ENCODE assay signal across 23 cellular contexts in the genomic region with DNA sequence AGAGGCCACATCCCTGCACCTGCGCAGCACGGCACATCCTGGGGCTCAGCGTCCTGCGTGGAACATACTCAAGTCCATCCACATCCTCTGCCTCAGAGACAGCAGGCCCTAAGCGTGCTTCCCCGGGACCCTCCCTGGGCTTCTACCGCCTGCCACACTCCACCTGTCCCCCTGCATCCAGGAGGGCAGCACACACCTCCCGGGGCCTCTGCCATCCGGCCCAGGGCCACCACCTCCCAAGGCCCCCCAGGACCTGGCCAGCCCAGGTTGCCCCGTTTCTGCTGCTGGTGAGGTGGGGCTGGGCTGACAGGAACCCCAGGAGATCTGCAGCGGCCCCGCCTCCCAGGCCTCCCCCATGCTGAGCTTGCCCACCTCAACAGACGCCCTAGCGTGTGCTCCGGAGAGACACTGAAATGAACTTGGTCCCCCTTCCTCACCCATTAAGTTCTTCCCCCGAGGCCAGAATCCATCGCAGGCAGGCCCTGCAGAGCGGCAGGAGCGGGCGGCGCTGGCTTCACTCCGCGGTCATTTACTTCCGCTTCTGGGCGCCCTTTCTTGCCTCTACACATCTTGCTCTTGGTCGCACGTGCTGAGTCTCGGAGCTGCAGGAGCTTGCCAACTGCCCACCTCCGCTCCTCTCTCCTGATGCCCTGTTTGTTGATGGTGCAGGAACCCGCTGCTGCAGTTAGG.
DNase-seq lines count a peak whose midpoint lies in the region; ATAC-seq and TF ChIP-seq lines count a peak whose summit lies in the region.
"Had no signal": no experiment of that assay in that cellular context is flagged by ENCODE, and none has a peak within 500 bp of the region (broad histone marks: within the 10 kb centered on the region; RNA-seq: fewer than 3 reads in every experiment).

No MANE protein-coding gene starts in this region.

- POLR2A ChIA-PET in activated CD4-positive, alpha-beta T cell treated with anti-CD3 and anti-CD28 coated beads, Interleukin-2, amount 10 ng/mL, durations not matched to agents 7 days and 5 days (lab: Charles Lee), result no interaction called here

- H3K4me3 ChIP-seq in Loucy (ENCODE audit: low read length, poor library complexity, severe bottlenecking) (no peak overlapping the region), osteoblast (ENCODE audit: insufficient read depth, low read length) (no peak overlapping the region)
- H3K4me3 ChIP-seq: A549, GM12878, GM23248 had no signal

- no peaks in the 10 kb centered on the region for H3K4me1 Mint-ChIP-seq in activated CD4-positive, alpha-beta T cell treated with anti-CD3 and anti-CD28 coated beads, Interleukin-2, amount 10 ng/mL, durations not matched to agents 7 days and 5 days
- H3K4me1 Mint-ChIP-seq in activated CD4-positive, alpha-beta T cell treated with anti-CD3 and anti-CD28 coated beads, Interleukin-2, amount 10 ng/mL, durations not matched to agents 24 days and 14 days, result no peaks in the 10 kb centered on the region
- no peaks in the 10 kb centered on the region for H3K4me1 Mint-ChIP-seq in chondrocyte (ENCODE audit: low read depth)
- H3K4me1 Mint-ChIP-seq: CD4-positive, CD25-positive, alpha-beta regulatory T cell; CD8-positive, alpha-beta memory T cell had no signal

- H3K27me3 Mint-ChIP-seq in activated CD4-positive, alpha-beta T cell treated with anti-CD3 and anti-CD28 coated beads, Interleukin-2, amount 10 ng/mL, durations not matched to agents 7 days and 5 days, result no peaks in the 10 kb centered on the region
- H3K27me3 Mint-ChIP-seq in activated CD4-positive, alpha-beta T cell treated with anti-CD3 and anti-CD28 coated beads, Interleukin-2, amount 10 ng/mL, durations not matched to agents 24 days and 14 days, result no peaks in the 10 kb centered on the region
- H3K27me3 Mint-ChIP-seq in chondrocyte (ENCODE audit: low read depth), result peaks cover 8% of the 10 kb centered on the region

- DNase-seq in activated CD4-positive, alpha-beta T cell treated with anti-CD3 and anti-CD28 coated beads, Interleukin-2, amount 10 ng/mL, durations not matched to agents 7 days and 5 days, result no peak
- no peak for DNase-seq in activated CD4-positive, alpha-beta T cell treated with anti-CD3 and anti-CD28 coated beads, Interleukin-2, amount 10 ng/mL, durations not matched to agents 24 days and 14 days
- DNase-seq in chondrocyte (ENCODE audit: low spot score), result peak; percentile 82
- DNase-seq in osteoblast (ENCODE audit: insufficient read length, low spot score, missing footprints), result peak; percentile 30
- DNase-seq in NCI-H1105 (lab: John Stamatoyannopoulos, UW), result no peak
- DNase-seq: AML-193; CD4-positive, CD25-positive, alpha-beta regulatory T cell; CD8-positive, alpha-beta memory T cell; COR-L47; DMS 273 treated with DMSO at 0.1 percent for 48 hours; DMS53; DND-41; EL; GM23248; HCEC 1CT; IMR-90 had no signal

- H3K9me3 Mint-ChIP-seq in activated CD4-positive, alpha-beta T cell treated with anti-CD3 and anti-CD28 coated beads, Interleukin-2, amount 10 ng/mL, durations not matched to agents 7 days and 5 days, result no peaks in the 10 kb centered on the region
- no peaks in the 10 kb centered on the region for H3K9me3 Mint-ChIP-seq in activated CD4-positive, alpha-beta T cell treated with anti-CD3 and anti-CD28 coated beads, Interleukin-2, amount 10 ng/mL, durations not matched to agents 24 days and 14 days
- H3K9me3 Mint-ChIP-seq in chondrocyte (ENCODE audit: low read depth), result peaks cover 14% of the 10 kb centered on the region
- H3K9me3 Mint-ChIP-seq: CD8-positive, alpha-beta memory T cell had no signal

- H3K36me3 Mint-ChIP-seq in activated CD4-positive, alpha-beta T cell treated with anti-CD3 and anti-CD28 coated beads, Interleukin-2, amount 10 ng/mL, durations not matched to agents 7 days and 5 days (ENCODE audit: low read depth), result no peaks in the 10 kb centered on the region
- H3K36me3 Mint-ChIP-seq in activated CD4-positive, alpha-beta T cell treated with anti-CD3 and anti-CD28 coated beads, Interleukin-2, amount 10 ng/mL, durations not matched to agents 24 days and 14 days (ENCODE audit: low read depth), result no peaks in the 10 kb centered on the region
- no peaks in the 10 kb centered on the region for H3K36me3 Mint-ChIP-seq in chondrocyte (ENCODE audit: low read depth)
- H3K36me3 Mint-ChIP-seq: CD4-positive, CD25-positive, alpha-beta regulatory T cell; CD8-positive, alpha-beta memory T cell had no signal

- peaks cover 18% of the 10 kb centered on the region for H3K4me1 ChIP-seq in Loucy (ENCODE audit: insufficient read depth, low read length, poor library complexity, severe bottlenecking)
- H3K4me1 ChIP-seq in osteoblast (ENCODE audit: insufficient read depth, low read length), result no peaks in the 10 kb centered on the region
- H3K4me1 ChIP-seq: A549 had no signal

- H3K36me3 ChIP-seq in Loucy (ENCODE audit: insufficient read depth, low read length), result no peaks in the 10 kb centered on the region
- no peaks in the 10 kb centered on the region for H3K36me3 ChIP-seq in osteoblast (ENCODE audit: insufficient read depth, low read length)

- intact Hi-C loops in activated CD4-positive, alpha-beta T cell treated with anti-CD3 and anti-CD28 coated beads, Interleukin-2, amount 10 ng/mL, durations not matched to agents 24 days and 14 days (cut with micrococcal nuclease), result no loop called here

- H3F3A ChIP-seq in Loucy (ENCODE audit: low read depth), result no peaks in the 10 kb centered on the region

- no peak for TF ChIP-seq CTCF in Loucy (conservative IDR thresholded peaks at IDR 0.05; ENCODE audit: low read length)
- TF ChIP-seq CTCF in chondrocyte (IDR thresholded peaks at IDR 0.05), result no peak
- TF ChIP-seq CTCF in osteoblast (IDR thresholded peaks at IDR 0.05; ENCODE audit: extremely low read depth, low read depth, low read length), result no peak

- H3K4me2 ChIP-seq in Loucy (ENCODE audit: low read depth, low read length, poor library complexity, severe bottlenecking) (peak overlapping the region; percentile 39), osteoblast (ENCODE audit: insufficient read depth, low read length) (no peak overlapping the region)
- H3K4me2 ChIP-seq: A549 had no signal

- no peak overlapping the region for H3K27ac ChIP-seq in osteoblast (ENCODE audit: low read depth, low read length)
- H3K27ac ChIP-seq: 22Rv1, A549, GM23248, HL-60 had no signal

- no peak overlapping the region for H2AFZ ChIP-seq in Loucy (ENCODE audit: low read length)
- H2AFZ ChIP-seq in osteoblast (ENCODE audit: low read length), result no peak overlapping the region
- H2AFZ ChIP-seq: GM23248 had no signal

- H3K79me2 ChIP-seq in Loucy (ENCODE audit: insufficient read depth, low read length), result no peaks in the 10 kb centered on the region
- no peaks in the 10 kb centered on the region for H3K79me2 ChIP-seq in osteoblast (ENCODE audit: insufficient read depth, low read length)

- no peak overlapping the region for H3K4me3 Mint-ChIP-seq in activated CD4-positive, alpha-beta T cell treated with anti-CD3 and anti-CD28 coated beads, Interleukin-2, amount 10 ng/mL, durations not matched to agents 7 days and 5 days
- no peak overlapping the region for H3K4me3 Mint-ChIP-seq in activated CD4-positive, alpha-beta T cell treated with anti-CD3 and anti-CD28 coated beads, Interleukin-2, amount 10 ng/mL, durations not matched to agents 24 days and 14 days
- no peak overlapping the region for H3K4me3 Mint-ChIP-seq in chondrocyte (ENCODE audit: unreplicated experiment)
- H3K4me3 Mint-ChIP-seq: CD4-positive, CD25-positive, alpha-beta regulatory T cell; CD8-positive, alpha-beta memory T cell had no signal

- H3K27me3 ChIP-seq in Loucy (ENCODE audit: insufficient read depth, low read length, poor library complexity, severe bottlenecking) (no peaks in the 10 kb centered on the region), osteoblast (ENCODE audit: insufficient read depth, low read length) (no peaks in the 10 kb centered on the region)

- CTCF ChIA-PET in activated CD4-positive, alpha-beta T cell treated with anti-CD3 and anti-CD28 coated beads, Interleukin-2, amount 10 ng/mL, durations not matched to agents 7 days and 5 days (lab: Charles Lee), result no interaction called here

- ATAC-seq in GM18909 (IDR thresholded peaks at IDR 0.05; ENCODE audit: poor library complexity, unreplicated experiment), result no peak
- ATAC-seq in HG02588 (IDR thresholded peaks at IDR 0.05; ENCODE audit: unreplicated experiment), result no peak
- ATAC-seq: A549, GM12878 had no signal

- H3K9me3 ChIP-seq in Loucy (ENCODE audit: insufficient read depth, low read depth, low read length), result no peaks in the 10 kb centered on the region
- no peaks in the 10 kb centered on the region for H3K9me3 ChIP-seq in osteoblast (ENCODE audit: low read depth, low read length)
- H3K9me3 ChIP-seq: A549 had no signal

- H4K20me1 ChIP-seq in Loucy (ENCODE audit: insufficient read depth, low read length, poor library complexity, severe bottlenecking) (no peaks in the 10 kb centered on the region), osteoblast (ENCODE audit: insufficient read depth, low read length) (no peaks in the 10 kb centered on the region)

- peak overlapping the region; percentile 41 for H3K27ac Mint-ChIP-seq in activated CD4-positive, alpha-beta T cell treated with anti-CD3 and anti-CD28 coated beads, Interleukin-2, amount 10 ng/mL, durations not matched to agents 7 days and 5 days
- H3K27ac Mint-ChIP-seq in activated CD4-positive, alpha-beta T cell treated with anti-CD3 and anti-CD28 coated beads, Interleukin-2, amount 10 ng/mL, durations not matched to agents 24 days and 14 days, result no peak overlapping the region
- H3K27ac Mint-ChIP-seq in chondrocyte (ENCODE audit: unreplicated experiment), result no peak overlapping the region
- H3K27ac Mint-ChIP-seq: CD4-positive, CD25-positive, alpha-beta regulatory T cell; CD8-positive, alpha-beta memory T cell had no signal

- H3K9me2 ChIP-seq in Loucy (replicated peaks; ENCODE audit: low read depth, low read length), result no peaks in the 10 kb centered on the region

- no peak overlapping the region for H3K9ac ChIP-seq in Loucy (ENCODE audit: low read depth, low read length, poor library complexity, severe bottlenecking)
- H3K9ac ChIP-seq: GM23248 had no signal

Comparison
In these comparisons a context has a peak if more than half of its experiments do, and no peak if none do; other contexts are left out.
1. DNase-seq: peak in chondrocyte (single experiment) and osteoblast (single experiment); none in activated CD4-positive, alpha-beta T cell treated with anti-CD3 and anti-CD28 coated beads, Interleukin-2, amount 10 ng/mL, durations not matched to agents 7 days and 5 days (single experiment), activated CD4-positive, alpha-beta T cell treated with anti-CD3 and anti-CD28 coated beads, Interleukin-2, amount 10 ng/mL, durations not matched to agents 24 days and 14 days (single experiment) and NCI-H1105 (single experiment).